ENCODE assay signal across 1 cellular context in the genomic region with DNA sequence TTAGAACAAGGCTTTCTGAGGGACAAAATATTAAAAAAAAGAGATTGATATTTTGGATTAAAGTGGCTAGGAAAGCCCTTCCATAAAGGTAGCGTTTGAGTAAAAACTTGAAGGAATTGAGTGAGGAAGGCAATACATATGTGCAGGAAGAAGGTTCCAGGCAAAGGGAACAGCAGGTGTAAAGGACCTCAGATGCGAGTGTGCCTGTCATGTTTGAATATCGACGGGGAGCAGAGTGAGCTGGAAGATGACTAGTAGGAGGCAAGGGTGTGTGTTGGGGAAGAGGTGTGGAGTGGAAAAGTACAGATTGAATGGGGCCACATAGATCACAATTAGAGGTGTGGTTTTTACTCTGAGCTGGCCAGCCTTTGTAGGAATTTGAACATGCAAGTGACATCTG.
TF ChIP-seq lines count a peak whose summit lies in the region.

No MANE protein-coding gene starts in this region.

TF ChIP-seq in GM23338, 12 proteins besides CTCF, POLR2A, EP300 and RAD21:
- TF ChIP-seq, protein P1, sequence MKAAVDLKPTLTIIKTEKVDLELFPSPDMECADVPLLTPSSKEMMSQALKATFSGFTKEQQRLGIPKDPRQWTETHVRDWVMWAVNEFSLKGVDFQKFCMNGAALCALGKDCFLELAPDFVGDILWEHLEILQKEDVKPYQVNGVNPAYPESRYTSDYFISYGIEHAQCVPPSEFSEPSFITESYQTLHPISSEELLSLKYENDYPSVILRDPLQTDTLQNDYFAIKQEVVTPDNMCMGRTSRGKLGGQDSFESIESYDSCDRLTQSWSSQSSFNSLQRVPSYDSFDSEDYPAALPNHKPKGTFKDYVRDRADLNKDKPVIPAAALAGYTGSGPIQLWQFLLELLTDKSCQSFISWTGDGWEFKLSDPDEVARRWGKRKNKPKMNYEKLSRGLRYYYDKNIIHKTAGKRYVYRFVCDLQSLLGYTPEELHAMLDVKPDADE (IDR thresholded peaks at IDR 0.05), result no peak
- no peak for TF ChIP-seq STAT1 (IDR thresholded peaks at IDR 0.05; ENCODE audit: unreplicated experiment)
- TF ChIP-seq ZNF462 (CRISPR knock-in tag; IDR thresholded peaks at IDR 0.05), result no peak
- TF ChIP-seq NANOG (IDR thresholded peaks at IDR 0.05; ENCODE audit: borderline replicate concordance), result no peak
- TF ChIP-seq ZNF331 (CRISPR knock-in tag; IDR thresholded peaks at IDR 0.05; ENCODE audit: low read depth), result no peak
- no peak for TF ChIP-seq EZH2phosphoT487 (IDR thresholded peaks at IDR 0.05; ENCODE audit: unreplicated experiment)
- no peak for TF ChIP-seq POLR2AphosphoS5 (IDR thresholded peaks at IDR 0.05; ENCODE audit: low read depth)
